In genomic region chr10:117496616-117497028, GRCh38 we compare ENCODE assay signal across 8 cellular contexts. TPM values are rescaled to one million over a fixed set of nuclear protein-coding genes. Genes with fewer than 3 reads are reported as not detected.
DNase-seq lines count a peak whose midpoint lies in the region; ATAC-seq and TF ChIP-seq lines count a peak whose summit lies in the region.

No MANE protein-coding gene starts in this region.

- WGBS in psoas muscle, 3 donors, result 4 to 6% (median 5%) methylated on average over 17 of the region's 17 CpGs

- peaks cover 0 to 9% (median 0%) of the 10 kb centered on the region in 3 donors for H3K27me3 ChIP-seq in psoas muscle (ENCODE audit: insufficient read depth in 3 of 3, low read length in 2 of 3)
- no peaks in the 10 kb centered on the region for H3K27me3 ChIP-seq in vagina

- peak; percentile 98 for TF ChIP-seq CTCF in GM10248 (IDR thresholded peaks at IDR 0.05; ENCODE audit: control extremely low read depth, extremely low read depth, low read depth, missing control alignments)
- TF ChIP-seq CTCF in NB4 (IDR thresholded peaks at IDR 0.05; ENCODE audit: low read depth, low read length), result peak; percentile 89
- peak; percentile 96 for TF ChIP-seq CTCF in psoas muscle (IDR thresholded peaks at IDR 0.05)
- peak; percentile 74 to 98 (median 89) for TF ChIP-seq CTCF in vagina (IDR thresholded peaks at IDR 0.05)

- H3K9me3 ChIP-seq in psoas muscle, result no peaks in the 10 kb centered on the region
- H3K9me3 ChIP-seq in vagina, result no peaks in the 10 kb centered on the region

- TF ChIP-seq POLR2A in NB4 (IDR thresholded peaks at IDR 0.05; ENCODE audit: extremely low read depth, insufficient read length), result no peak
- TF ChIP-seq POLR2A in vagina (IDR thresholded peaks at IDR 0.05), result no peak

- no peak overlapping the region for H3K4me3 ChIP-seq in NB4 (ENCODE audit: low read depth, low read length)
- H3K4me3 ChIP-seq in psoas muscle, result no peak overlapping the region
- no peak overlapping the region for H3K4me3 ChIP-seq in vagina

- DNase-seq in GM10248 (ENCODE audit: extremely low spot score), result peak; percentile 76
- peak; percentile 89 for DNase-seq in HEK293T (ENCODE audit: extremely low spot score)
- DNase-seq in NB4 (ENCODE audit: low read depth), result peak; percentile 80
- peak; percentile 72 for DNase-seq in SW480 (ENCODE audit: low spot score)
- DNase-seq in activated naive CD8-positive, alpha-beta T cell treated with anti-CD3 and anti-CD28 coated beads, Interleukin-2, amount 50 U/mL, for 16 hours (ENCODE audit: low read depth, low spot score), result peak; percentile 48
- DNase-seq in cardiac septum (ENCODE audit: low spot score), result peak; percentile 88
- DNase-seq in psoas muscle, result peak; percentile 70 to 85
- no peak for DNase-seq in vagina (ENCODE audit: extremely low spot score in 2 of 2)

- POLR2A ChIA-PET in GM10248 (lab: Yijun Ruan, JAX), result no interaction called here
- POLR2A ChIA-PET in HEK293T (lab: Yijun Ruan, JAX), result no interaction called here

- H3K36me3 ChIP-seq in psoas muscle (ENCODE audit: insufficient read depth in 1 of 2, low read depth in 1 of 2) (no peaks in the 10 kb centered on the region), vagina (no peaks in the 10 kb centered on the region)

- H3K27ac ChIP-seq in psoas muscle (no peak overlapping the region), vagina (no peak overlapping the region)

- CTCF ChIA-PET in GM10248 (lab: Yijun Ruan, JAX), result interaction anchor here (0.6 to 6.3 kb wide), 56 partner anchors 9 to 1047 kb away, joined by 3 to 88 read pairs (median 4); no protein-coding TSS in a partner anchor
- CTCF ChIA-PET in HEK293T (lab: Yijun Ruan, JAX), result interaction anchor here (0.5 to 1.5 kb wide), 21 partner anchors 12 to 1946 kb away, joined by 3 to 10 read pairs (median 3); no protein-coding TSS in a partner anchor

- H3K4me1 ChIP-seq in psoas muscle, result no peaks in the 10 kb centered on the region
- H3K4me1 ChIP-seq in vagina, result no peaks in the 10 kb centered on the region

- intact Hi-C loops in cardiac septum (cut with DNase I), result loop anchor here (2.0 to 10.0 kb wide), 2 partner anchors 744 to 928 kb away; no protein-coding TSS in a partner anchor
- intact Hi-C loops in psoas muscle (cut with DNase I), result loop anchor here (1.0 to 10.0 kb wide), 5 partner anchors 611 to 968 kb away; no protein-coding TSS in a partner anchor
- intact Hi-C loops in vagina (cut with DNase I), result no loop called here

- ATAC-seq in psoas muscle, result peak; percentile 88 to 97 (median 91)

TF ChIP-seq in HEK293T, 16 proteins besides CTCF, POLR2A, EP300 and RAD21:
- TF ChIP-seq NFRKB (IDR thresholded peaks at IDR 0.05) (no peak), FOXM1 (IDR thresholded peaks at IDR 0.05; ENCODE audit: borderline replicate concordance) (no peak), BHLHE40 (IDR thresholded peaks at IDR 0.05; ENCODE audit: borderline replicate concordance) (no peak), ZNF384 (IDR thresholded peaks at IDR 0.05) (no peak), TARDBP (IDR thresholded peaks at IDR 0.05) (no peak), SP1 (IDR thresholded peaks at IDR 0.05) (no peak), CTBP1 (IDR thresholded peaks at IDR 0.05; ENCODE audit: borderline replicate concordance) (no peak), HDGF (IDR thresholded peaks at IDR 0.05; ENCODE audit: borderline replicate concordance) (no peak), ARNT (IDR thresholded peaks at IDR 0.05) (no peak), ELF4 (IDR thresholded peaks at IDR 0.05) (no peak), FOXK2 (IDR thresholded peaks at IDR 0.05) (no peak), L3MBTL2 (conservative IDR thresholded peaks at IDR 0.05) (no peak), LEF1 (IDR thresholded peaks at IDR 0.05; ENCODE audit: borderline replicate concordance) (no peak), SUZ12 (IDR thresholded peaks at IDR 0.05) (no peak)

RNA-seq across cellular contexts. Expression of gene EMX2, which starts 45.9 kb away (rescaled TPM):
- total RNA-seq in cardiac septum (0.19 TPM), psoas muscle (1 to 10 TPM in 2 of 4 donors, under 1 TPM in 2; 0.69 to 3.3 (median 1.2) TPM), vagina (0.74 TPM)
- polyA plus RNA-seq in psoas muscle, result 1 to 10 TPM; 1.1 to 3.4 (median 1.2) TPM

Comparison
In these comparisons a context has a peak if more than half of its experiments do, and no peak if none do; other contexts are left out.
1. DNase-seq: peak in GM10248 (single experiment), HEK293T (single experiment), NB4 (single experiment), SW480 (single experiment), activated naive CD8-positive, alpha-beta T cell treated with anti-CD3 and anti-CD28 coated beads, Interleukin-2, amount 50 U/mL, for 16 hours (single experiment), cardiac septum (single experiment) and psoas muscle (2 of 2); none in vagina (0 of 2).
2. Peak in every context shown above with its lines, with median percentiles within 50 percentile points of each other: CTCF ChIP-seq.